ENCODE assay signal across 37 cellular contexts in genomic region chr20:61535536-61535935, GRCh38.
A peak's percentile ranks its signal among the peaks of the same experiment; 100 is the strongest.
DNase-seq lines count a peak whose midpoint lies in the region; ATAC-seq, FAIRE-seq and TF ChIP-seq lines count a peak whose summit lies in the region.
"Had no signal": no experiment of that assay in that cellular context is flagged by ENCODE, and none has a peak within 500 bp of the region (broad histone marks: within the 10 kb centered on the region; RNA-seq: fewer than 3 reads in every experiment).

No MANE protein-coding gene starts in this region.

- no peak overlapping the region for H4K91ac ChIP-seq in neuronal stem cell (ENCODE audit: low read depth, low read length, poor library complexity)

- H3K79me1 ChIP-seq in neuronal stem cell (ENCODE audit: low read depth, low read length), result peaks cover 2% of the 10 kb centered on the region

- no peak for FAIRE-seq in kidney (lab: Jason Lieb, UNC)
- FAIRE-seq: A204.1, A549, D721Med had no signal

- TF ChIP-seq CTCF in chondrocyte (IDR thresholded peaks at IDR 0.05) (no peak), kidney (IDR thresholded peaks at IDR 0.05; ENCODE audit: borderline replicate concordance, extremely low read depth, insufficient read depth) (no peak), spleen (IDR thresholded peaks at IDR 0.05 in 8 of 11, conservative IDR thresholded peaks at IDR 0.05 in 3 of 11) (no peak), omental fat pad (IDR thresholded peaks at IDR 0.05) (no peak)

- H4K8ac ChIP-seq in neuronal stem cell (ENCODE audit: low read depth, low read length), result no peak overlapping the region

- no peaks in the 10 kb centered on the region for H3K4me1 Mint-ChIP-seq in chondrocyte (ENCODE audit: low read depth)
- H3K4me1 Mint-ChIP-seq: B cell; CD14-positive monocyte; CD4-positive, alpha-beta memory T cell; CD4-positive, CD25-positive, alpha-beta regulatory T cell; CD8-positive, alpha-beta memory T cell had no signal

- no peaks in the 10 kb centered on the region for H3K36me3 Mint-ChIP-seq in chondrocyte (ENCODE audit: low read depth)
- H3K36me3 Mint-ChIP-seq: CD14-positive monocyte; CD4-positive, alpha-beta memory T cell; CD4-positive, CD25-positive, alpha-beta regulatory T cell; CD8-positive, alpha-beta memory T cell; CD8-positive, alpha-beta T cell had no signal

- H2BK12ac ChIP-seq in neuronal stem cell (ENCODE audit: low read length), result no peak overlapping the region

- H3K27me3 Mint-ChIP-seq in chondrocyte (ENCODE audit: low read depth), result peaks cover 2% of the 10 kb centered on the region
- H3K27me3 Mint-ChIP-seq: B cell; CD4-positive, alpha-beta memory T cell; CD4-positive, alpha-beta T cell; CD4-positive, CD25-positive, alpha-beta regulatory T cell; CD8-positive, alpha-beta memory T cell had no signal

- no peak overlapping the region for H2BK15ac ChIP-seq in neuronal stem cell (ENCODE audit: low read length)

- intact Hi-C loops in kidney (cut with DNase I) (no loop called here), spleen (cut with DNase I; ENCODE audit: low total_unique reads) (no loop called here)

- H3K9me3 ChIP-seq in kidney (ENCODE audit: control insufficient read depth in 1 of 2, low read length in 2 of 2), result no peaks in the 10 kb centered on the region
- no peaks in the 10 kb centered on the region for H3K9me3 ChIP-seq in neuronal stem cell (replicated peaks in 1 of 2; ENCODE audit: control insufficient read depth in 2 of 2, insufficient read depth in 1 of 2, low read depth in 1 of 2, low read length in 2 of 2)
- peaks cover 0 to 27% (median 0%) of the 10 kb centered on the region in 8 donors for H3K9me3 ChIP-seq in spleen
- H3K9me3 ChIP-seq: A549; BE2C; BLaER1; BLaER1 treated with 17β-estradiol and CSF1 and Interleukin-3, amounts not matched to agents 10 nM and 100 nM; Caco-2 had no signal

- no peaks in the 10 kb centered on the region for H3K36me3 ChIP-seq in kidney (ENCODE audit: control insufficient read depth in 1 of 2, insufficient read depth in 2 of 2, low read length in 2 of 2)
- no peaks in the 10 kb centered on the region for H3K36me3 ChIP-seq in neuronal stem cell (replicated peaks in 1 of 2; ENCODE audit: control insufficient read depth in 2 of 2, insufficient read depth in 2 of 2, low read length in 2 of 2)
- no peaks in the 10 kb centered on the region for H3K36me3 ChIP-seq in spleen
- H3K36me3 ChIP-seq: BE2C; BLaER1; BLaER1 treated with 17β-estradiol and CSF1 and Interleukin-3, amounts not matched to agents 10 nM and 100 nM had no signal

- H3K27ac Mint-ChIP-seq in chondrocyte (ENCODE audit: unreplicated experiment), result no peak overlapping the region
- H3K27ac Mint-ChIP-seq: B cell; CD4-positive, alpha-beta memory T cell; CD4-positive, alpha-beta T cell; CD4-positive, CD25-positive, alpha-beta regulatory T cell; CD8-positive, alpha-beta memory T cell; CD8-positive, alpha-beta T cell had no signal

- no peak overlapping the region for H3K4me3 ChIP-seq in kidney (ENCODE audit: low read length in 2 of 2)
- no peak overlapping the region for H3K4me3 ChIP-seq in neuronal stem cell (ENCODE audit: low read length in 2 of 2)
- H3K4me3 ChIP-seq in spleen, result no peak overlapping the region
- H3K4me3 ChIP-seq: A549; BLaER1; BLaER1 treated with 17β-estradiol and CSF1 and Interleukin-3, amounts not matched to agents 10 nM and 100 nM had no signal

- H3K4me3 Mint-ChIP-seq in chondrocyte (ENCODE audit: unreplicated experiment), result no peak overlapping the region
- H3K4me3 Mint-ChIP-seq: B cell; CD14-positive monocyte; CD4-positive, alpha-beta memory T cell; CD4-positive, alpha-beta T cell; CD4-positive, CD25-positive, alpha-beta regulatory T cell; CD8-positive, alpha-beta memory T cell; CD8-positive, alpha-beta T cell had no signal

- peak; percentile 57 for DNase-seq in chondrocyte (ENCODE audit: low spot score)
- peak; percentile 29 for DNase-seq in kidney
- DNase-seq in neuronal stem cell (ENCODE audit: low spot score), result no peak
- peak; percentile 27 for DNase-seq in spleen
- no peak for DNase-seq in omental fat pad (ENCODE audit: low spot score)
- no peak for DNase-seq in COLO829 (ENCODE audit: low spot score)
- DNase-seq in NCI-H1436 treated with DMSO at 0.1 percent for 48 hours (lab: John Stamatoyannopoulos, UW), result no peak
- no peak for DNase-seq in NCI-H1930 (lab: John Stamatoyannopoulos, UW)
- DNase-seq: 8988T; ACHN; AML-193; BE2C; C1 segment of cervical spinal cord; Caco-2; Calu3; CD4-positive, alpha-beta memory T cell; CD4-positive, alpha-beta T cell; CD4-positive, CD25-positive, alpha-beta regulatory T cell; CD8-positive, alpha-beta memory T cell; CD8-positive, alpha-beta T cell; COR-L47; DMS 273 treated with DMSO at 0.1 percent for 48 hours; DMS153; DMS53; DMS79; DMS79 treated with DMSO at 0.1 percent for 48 hours; DND-41; EL had no signal

- H3K27ac ChIP-seq in kidney (ENCODE audit: low read depth in 2 of 2, low read length in 2 of 2), result no peak overlapping the region
- H3K27ac ChIP-seq in neuronal stem cell (replicated peaks; ENCODE audit: low read length), result no peak overlapping the region
- H3K27ac ChIP-seq in spleen, result no peak overlapping the region
- H3K27ac ChIP-seq: 22Rv1; A549; BLaER1; BLaER1 treated with 17β-estradiol and CSF1 and Interleukin-3, amounts not matched to agents 10 nM and 100 nM; C4-2B had no signal

- no peak overlapping the region for H2BK5ac ChIP-seq in neuronal stem cell (ENCODE audit: low read length)

- H3K4ac ChIP-seq in neuronal stem cell (ENCODE audit: low read length), result no peak overlapping the region

- WGBS in neuronal stem cell (ENCODE audit: extremely low coverage in 2 of 2, insufficient read length in 2 of 2, insufficient replicate concordance in 1 of 2), 2 donors, result no CpG with 5 or more reads among the region's 13 CpGs
- 85 to 93% (median 88%) methylated on average over 11 to 13 of the region's 13 CpGs for WGBS in spleen, 5 donors

- H2AFZ ChIP-seq in neuronal stem cell (ENCODE audit: low read length), result no peak overlapping the region

- H3K27me3 ChIP-seq in neuronal stem cell (ENCODE audit: control insufficient read depth in 3 of 3, insufficient read depth in 3 of 3, low read depth in 1 of 3, low read length in 3 of 3) (no peaks in the 10 kb centered on the region), spleen (replicated peaks in 1 of 7) (no peaks in the 10 kb centered on the region)
- H3K27me3 ChIP-seq: BE2C; BLaER1; BLaER1 treated with 17β-estradiol and CSF1 and Interleukin-3, amounts not matched to agents 10 nM and 100 nM had no signal

- TF ChIP-seq POLR2A in spleen (IDR thresholded peaks at IDR 0.05), result no peak

- ATAC-seq in omental fat pad (ENCODE audit: low FRiP score), result no peak
- ATAC-seq: A549; CD8-positive, alpha-beta T cell had no signal

- no peak overlapping the region for H3K4me2 ChIP-seq in neuronal stem cell (ENCODE audit: insufficient read depth, low read length, poor library complexity, severe bottlenecking)
- H3K4me2 ChIP-seq: A549; BLaER1; BLaER1 treated with 17β-estradiol and CSF1 and Interleukin-3, amounts not matched to agents 10 nM and 100 nM had no signal

- no peak overlapping the region for H3K14ac ChIP-seq in neuronal stem cell (ENCODE audit: low read length)

- peak overlapping the region; percentile 8 for H2BK120ac ChIP-seq in neuronal stem cell (ENCODE audit: low read depth, low read length)

- H3K4me1 ChIP-seq in kidney (ENCODE audit: control insufficient read depth in 1 of 2, insufficient read depth in 1 of 2, low read depth in 1 of 2, low read length in 2 of 2) (no peaks in the 10 kb centered on the region), neuronal stem cell (ENCODE audit: control insufficient read depth in 2 of 2, insufficient read depth in 1 of 2, low read depth in 1 of 2, low read length in 2 of 2) (peaks cover 4 to 12% of the 10 kb centered on the region in 2 donors), spleen (no peaks in the 10 kb centered on the region)
- H3K4me1 ChIP-seq: A549, BE2C, Caco-2 had no signal

- no peak overlapping the region for H3K18ac ChIP-seq in neuronal stem cell (ENCODE audit: low read length)

- peak overlapping the region; percentile 74 for H2AK5ac ChIP-seq in neuronal stem cell (ENCODE audit: low read depth, low read length)

- H3K9ac ChIP-seq in kidney (ENCODE audit: low read length in 2 of 2) (no peak overlapping the region), neuronal stem cell (ENCODE audit: low read depth, low read length, poor library complexity) (no peak overlapping the region)
- H3K9ac ChIP-seq: BLaER1; BLaER1 treated with 17β-estradiol and CSF1 and Interleukin-3, amounts not matched to agents 10 nM and 100 nM had no signal

- no peaks in the 10 kb centered on the region for H3K9me3 Mint-ChIP-seq in chondrocyte (ENCODE audit: low read depth)
- H3K9me3 Mint-ChIP-seq: CD4-positive, alpha-beta T cell; CD8-positive, alpha-beta T cell had no signal

- no peak overlapping the region for H3K23ac ChIP-seq in neuronal stem cell (ENCODE audit: low read depth, low read length, poor library complexity)

Comparison
In these comparisons a context has a peak if more than half of its experiments do, and no peak if none do; other contexts are left out.
1. DNase-seq: peak in chondrocyte (single experiment), kidney (single experiment) and spleen (single experiment); none in neuronal stem cell (single experiment), omental fat pad (single experiment), COLO829 (single experiment), NCI-H1436 treated with DMSO at 0.1 percent for 48 hours (single experiment) and NCI-H1930 (0 of 2).